In genomic region chr4:181956502-181956901, GRCh38 we compare ENCODE assay signal across 18 cellular contexts.
"Had no signal": no experiment of that assay in that cellular context is flagged by ENCODE, and none has a peak within 500 bp of the region (broad histone marks: within the 10 kb centered on the region; RNA-seq: fewer than 3 reads in every experiment).

No MANE protein-coding gene starts in this region.

- H3K27me3 Mint-ChIP-seq: activated CD4-positive, alpha-beta T cell treated with anti-CD3 and anti-CD28 coated beads, Interleukin-2, amount 10 ng/mL, durations not matched to agents 24 days and 14 days; activated T-cell treated with anti-CD3 and anti-CD28 coated beads, Interleukin-2, amount 50 U/mL, for 24 hours; central memory CD8-positive, alpha-beta T cell; memory B cell; natural killer cell treated with Interleukin-12 subunit alpha and Interleukin-12 subunit beta and Interleukin-15 and Interleukin-18, amount 100 ng/mL, for 72 hours; stimulated activated naive CD8-positive, alpha-beta T cell treated with anti-CD3 and anti-CD28 coated beads, Interleukin-15, amount 100 ng/mL, for 72 hours; type B pancreatic cell had no signal

- DNase-seq: activated CD4-positive, alpha-beta T cell treated with anti-CD3 and anti-CD28 coated beads, Interleukin-2, amount 10 ng/mL, durations not matched to agents 24 days and 14 days; activated CD8-positive, alpha-beta T cell treated with anti-CD3 and anti-CD28 coated beads, Interleukin-2, amount 10 ng/mL, durations not matched to agents 7 days and 5 days; activated naive CD4-positive, alpha-beta T cell treated with anti-CD3 and anti-CD28 coated beads for 36 hours; activated T-cell treated with anti-CD3 and anti-CD28 coated beads, Interleukin-2, amount 50 U/mL, for 24 hours; heart right ventricle; immature natural killer cell; left ventricle myocardium superior; stimulated activated CD4-positive, alpha-beta T cell treated with anti-CD3 and anti-CD28 coated beads, Interleukin-15, amount 100 ng/mL, for 24 hours; stimulated activated CD4-positive, alpha-beta T cell treated with anti-CD3 and anti-CD28 coated beads, Interleukin-2, amount 100 ng/mL, for 48 hours; stimulated activated naive CD8-positive, alpha-beta T cell treated with anti-CD3 and anti-CD28 coated beads, Interleukin-15, amount 100 ng/mL, for 72 hours; T1000 had no signal

- H3K27ac ChIP-seq: coronary artery, heart right ventricle, skin epidermis had no signal

- H3K27ac Mint-ChIP-seq: activated CD4-positive, alpha-beta T cell treated with anti-CD3 and anti-CD28 coated beads, Interleukin-2, amount 10 ng/mL, durations not matched to agents 24 days and 14 days; activated CD8-positive, alpha-beta T cell treated with anti-CD3 and anti-CD28 coated beads, Interleukin-2, amount 10 ng/mL, durations not matched to agents 7 days and 5 days; activated naive CD4-positive, alpha-beta T cell treated with anti-CD3 and anti-CD28 coated beads for 36 hours; activated T-cell treated with anti-CD3 and anti-CD28 coated beads, Interleukin-2, amount 50 U/mL, for 24 hours; immature natural killer cell; memory B cell; natural killer cell treated with Interleukin-12 subunit alpha and Interleukin-12 subunit beta and Interleukin-15 and Interleukin-18, amount 100 ng/mL, for 72 hours; stimulated activated naive CD8-positive, alpha-beta T cell treated with anti-CD3 and anti-CD28 coated beads, Interleukin-15, amount 100 ng/mL, for 72 hours; type B pancreatic cell had no signal

- H3K9me3 Mint-ChIP-seq: activated CD4-positive, alpha-beta T cell treated with anti-CD3 and anti-CD28 coated beads, Interleukin-2, amount 10 ng/mL, durations not matched to agents 24 days and 14 days; activated naive CD4-positive, alpha-beta T cell treated with anti-CD3 and anti-CD28 coated beads for 36 hours; memory B cell; stimulated activated naive CD8-positive, alpha-beta T cell treated with anti-CD3 and anti-CD28 coated beads, Interleukin-15, amount 100 ng/mL, for 72 hours; type B pancreatic cell had no signal

- H3K4me3 Mint-ChIP-seq: activated CD4-positive, alpha-beta T cell treated with anti-CD3 and anti-CD28 coated beads, Interleukin-2, amount 10 ng/mL, durations not matched to agents 24 days and 14 days; activated CD8-positive, alpha-beta T cell treated with anti-CD3 and anti-CD28 coated beads, Interleukin-2, amount 10 ng/mL, durations not matched to agents 7 days and 5 days; activated naive CD4-positive, alpha-beta T cell treated with anti-CD3 and anti-CD28 coated beads for 36 hours; activated T-cell treated with anti-CD3 and anti-CD28 coated beads, Interleukin-2, amount 50 U/mL, for 24 hours; central memory CD8-positive, alpha-beta T cell; immature natural killer cell; memory B cell; natural killer cell treated with Interleukin-12 subunit alpha and Interleukin-12 subunit beta and Interleukin-15 and Interleukin-18, amount 100 ng/mL, for 72 hours; stimulated activated naive CD8-positive, alpha-beta T cell treated with anti-CD3 and anti-CD28 coated beads, Interleukin-15, amount 100 ng/mL, for 72 hours; type B pancreatic cell had no signal

- H3K4me3 ChIP-seq: coronary artery, heart right ventricle, skin epidermis had no signal

- H3K4me1 Mint-ChIP-seq: activated CD4-positive, alpha-beta T cell treated with anti-CD3 and anti-CD28 coated beads, Interleukin-2, amount 10 ng/mL, durations not matched to agents 24 days and 14 days; central memory CD8-positive, alpha-beta T cell; immature natural killer cell; memory B cell; stimulated activated naive CD8-positive, alpha-beta T cell treated with anti-CD3 and anti-CD28 coated beads, Interleukin-15, amount 100 ng/mL, for 72 hours had no signal

- H3K9me3 ChIP-seq: heart right ventricle had no signal

- ATAC-seq: activated CD8-positive, alpha-beta T cell treated with anti-CD3 and anti-CD28 coated beads, Interleukin-2, amount 10 ng/mL, durations not matched to agents 7 days and 5 days; esophagus mucosa; natural killer cell treated with Interleukin-12 subunit alpha and Interleukin-12 subunit beta and Interleukin-15 and Interleukin-18, amount 100 ng/mL, for 72 hours; stimulated activated naive CD8-positive, alpha-beta T cell treated with anti-CD3 and anti-CD28 coated beads, Interleukin-15, amount 100 ng/mL, for 72 hours had no signal

- H3K36me3 ChIP-seq: heart right ventricle had no signal

- H3K27me3 ChIP-seq: heart right ventricle had no signal

- H3K36me3 Mint-ChIP-seq: immature natural killer cell; memory B cell; natural killer cell treated with Interleukin-12 subunit alpha and Interleukin-12 subunit beta and Interleukin-15 and Interleukin-18, amount 100 ng/mL, for 72 hours; type B pancreatic cell had no signal
